ENCODE assay signal across 1 cellular context in genomic region chr2:96131152-96131817, GRCh38.
TF ChIP-seq lines count a peak whose summit lies in the region.

No MANE protein-coding gene starts in this region.

TF ChIP-seq in HepG2, 621 proteins besides CTCF, POLR2A, EP300 and RAD21:
- TF ChIP-seq, protein P1, sequence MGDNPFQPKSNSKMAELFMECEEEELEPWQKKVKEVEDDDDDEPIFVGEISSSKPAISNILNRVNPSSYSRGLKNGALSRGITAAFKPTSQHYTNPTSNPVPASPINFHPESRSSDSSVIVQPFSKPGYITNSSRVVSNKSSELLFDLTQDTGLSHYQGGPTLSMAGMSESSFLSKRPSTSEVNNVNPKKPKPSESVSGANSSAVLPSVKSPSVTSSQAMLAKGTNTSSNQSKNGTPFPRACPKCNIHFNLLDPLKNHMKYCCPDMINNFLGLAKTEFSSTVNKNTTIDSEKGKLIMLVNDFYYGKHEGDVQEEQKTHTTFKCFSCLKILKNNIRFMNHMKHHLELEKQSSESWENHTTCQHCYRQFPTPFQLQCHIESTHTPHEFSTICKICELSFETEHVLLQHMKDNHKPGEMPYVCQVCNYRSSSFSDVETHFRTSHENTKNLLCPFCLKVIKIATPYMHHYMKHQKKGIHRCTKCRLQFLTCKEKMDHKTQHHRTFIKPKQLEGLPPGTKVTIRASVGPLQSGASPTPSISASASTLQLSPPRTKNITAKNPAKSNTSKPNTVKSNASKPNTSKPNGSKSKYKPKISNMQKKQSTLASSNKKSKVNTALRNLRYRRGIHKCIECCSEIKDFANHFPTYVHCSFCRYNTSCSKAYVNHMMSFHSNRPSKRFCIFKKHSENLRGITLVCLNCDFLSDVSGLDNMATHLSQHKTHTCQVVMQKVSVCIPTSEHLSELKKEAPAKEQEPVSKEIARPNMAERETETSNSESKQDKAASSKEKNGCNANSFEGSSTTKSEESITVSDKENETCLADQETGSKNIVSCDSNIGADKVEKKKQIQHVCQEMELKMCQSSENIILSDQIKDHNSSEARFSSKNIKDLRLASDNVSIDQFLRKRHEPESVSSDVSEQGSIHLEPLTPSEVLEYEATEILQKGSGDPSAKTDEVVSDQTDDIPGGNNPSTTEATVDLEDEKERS (CRISPR knock-in tag; IDR thresholded peaks at IDR 0.05), result no peak
- TF ChIP-seq ZNF577 (CRISPR knock-in tag; IDR thresholded peaks at IDR 0.05; ENCODE audit: borderline replicate concordance, low read depth) (no peak), SMAD3 (CRISPR knock-in tag; IDR thresholded peaks at IDR 0.05) (no peak), JUND (CRISPR knock-in tag; IDR thresholded peaks at IDR 0.05) (no peak), ZNF354B (CRISPR knock-in tag; IDR thresholded peaks at IDR 0.05) (no peak), RFXANK (CRISPR knock-in tag; IDR thresholded peaks at IDR 0.05) (no peak), ZNF709 (CRISPR knock-in tag; IDR thresholded peaks at IDR 0.05) (no peak), MIER2 (CRISPR knock-in tag; IDR thresholded peaks at IDR 0.05) (no peak), RELA (CRISPR knock-in tag; IDR thresholded peaks at IDR 0.05) (no peak), ZBTB49 (CRISPR knock-in tag; IDR thresholded peaks at IDR 0.05; ENCODE audit: borderline replicate concordance) (no peak), ZBTB42 (CRISPR knock-in tag; IDR thresholded peaks at IDR 0.05) (no peak), ZFP36 (IDR thresholded peaks at IDR 0.05; ENCODE audit: borderline replicate concordance, low read depth, low read length, partially characterized antibody) (no peak), ATF4 (CRISPR knock-in tag; IDR thresholded peaks at IDR 0.05) (no peak), AHR (CRISPR knock-in tag; IDR thresholded peaks at IDR 0.05) (no peak), CAMTA2 (CRISPR knock-in tag; IDR thresholded peaks at IDR 0.05; ENCODE audit: borderline replicate concordance) (no peak)
- TF ChIP-seq, protein P2, sequence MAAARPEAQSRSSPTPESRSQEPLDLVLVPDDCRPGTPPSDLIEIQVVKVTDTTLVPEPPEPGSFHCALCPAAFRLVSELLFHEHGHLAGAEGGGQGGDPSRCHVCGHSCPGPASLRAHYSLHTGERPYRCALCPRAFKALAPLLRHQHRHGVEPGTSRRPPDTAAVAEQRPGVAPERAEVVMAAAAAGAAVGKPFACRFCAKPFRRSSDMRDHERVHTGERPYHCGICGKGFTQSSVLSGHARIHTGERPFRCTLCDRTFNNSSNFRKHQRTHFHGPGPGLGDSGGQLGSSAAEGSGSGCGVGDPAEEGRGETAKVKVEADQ (CRISPR knock-in tag; IDR thresholded peaks at IDR 0.05; ENCODE audit: borderline replicate concordance), result no peak
- TF ChIP-seq, protein P3, sequence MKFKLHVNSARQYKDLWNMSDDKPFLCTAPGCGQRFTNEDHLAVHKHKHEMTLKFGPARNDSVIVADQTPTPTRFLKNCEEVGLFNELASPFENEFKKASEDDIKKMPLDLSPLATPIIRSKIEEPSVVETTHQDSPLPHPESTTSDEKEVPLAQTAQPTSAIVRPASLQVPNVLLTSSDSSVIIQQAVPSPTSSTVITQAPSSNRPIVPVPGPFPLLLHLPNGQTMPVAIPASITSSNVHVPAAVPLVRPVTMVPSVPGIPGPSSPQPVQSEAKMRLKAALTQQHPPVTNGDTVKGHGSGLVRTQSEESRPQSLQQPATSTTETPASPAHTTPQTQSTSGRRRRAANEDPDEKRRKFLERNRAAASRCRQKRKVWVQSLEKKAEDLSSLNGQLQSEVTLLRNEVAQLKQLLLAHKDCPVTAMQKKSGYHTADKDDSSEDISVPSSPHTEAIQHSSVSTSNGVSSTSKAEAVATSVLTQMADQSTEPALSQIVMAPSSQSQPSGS (CRISPR knock-in tag; IDR thresholded peaks at IDR 0.05), result no peak
- TF ChIP-seq, protein P4, sequence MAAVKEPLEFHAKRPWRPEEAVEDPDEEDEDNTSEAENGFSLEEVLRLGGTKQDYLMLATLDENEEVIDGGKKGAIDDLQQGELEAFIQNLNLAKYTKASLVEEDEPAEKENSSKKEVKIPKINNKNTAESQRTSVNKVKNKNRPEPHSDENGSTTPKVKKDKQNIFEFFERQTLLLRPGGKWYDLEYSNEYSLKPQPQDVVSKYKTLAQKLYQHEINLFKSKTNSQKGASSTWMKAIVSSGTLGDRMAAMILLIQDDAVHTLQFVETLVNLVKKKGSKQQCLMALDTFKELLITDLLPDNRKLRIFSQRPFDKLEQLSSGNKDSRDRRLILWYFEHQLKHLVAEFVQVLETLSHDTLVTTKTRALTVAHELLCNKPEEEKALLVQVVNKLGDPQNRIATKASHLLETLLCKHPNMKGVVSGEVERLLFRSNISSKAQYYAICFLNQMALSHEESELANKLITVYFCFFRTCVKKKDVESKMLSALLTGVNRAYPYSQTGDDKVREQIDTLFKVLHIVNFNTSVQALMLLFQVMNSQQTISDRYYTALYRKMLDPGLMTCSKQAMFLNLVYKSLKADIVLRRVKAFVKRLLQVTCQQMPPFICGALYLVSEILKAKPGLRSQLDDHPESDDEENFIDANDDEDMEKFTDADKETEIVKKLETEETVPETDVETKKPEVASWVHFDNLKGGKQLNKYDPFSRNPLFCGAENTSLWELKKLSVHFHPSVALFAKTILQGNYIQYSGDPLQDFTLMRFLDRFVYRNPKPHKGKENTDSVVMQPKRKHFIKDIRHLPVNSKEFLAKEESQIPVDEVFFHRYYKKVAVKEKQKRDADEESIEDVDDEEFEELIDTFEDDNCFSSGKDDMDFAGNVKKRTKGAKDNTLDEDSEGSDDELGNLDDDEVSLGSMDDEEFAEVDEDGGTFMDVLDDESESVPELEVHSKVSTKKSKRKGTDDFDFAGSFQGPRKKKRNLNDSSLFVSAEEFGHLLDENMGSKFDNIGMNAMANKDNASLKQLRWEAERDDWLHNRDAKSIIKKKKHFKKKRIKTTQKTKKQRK (IDR thresholded peaks at IDR 0.05; ENCODE audit: low read length), result no peak
- TF ChIP-seq, protein P5, sequence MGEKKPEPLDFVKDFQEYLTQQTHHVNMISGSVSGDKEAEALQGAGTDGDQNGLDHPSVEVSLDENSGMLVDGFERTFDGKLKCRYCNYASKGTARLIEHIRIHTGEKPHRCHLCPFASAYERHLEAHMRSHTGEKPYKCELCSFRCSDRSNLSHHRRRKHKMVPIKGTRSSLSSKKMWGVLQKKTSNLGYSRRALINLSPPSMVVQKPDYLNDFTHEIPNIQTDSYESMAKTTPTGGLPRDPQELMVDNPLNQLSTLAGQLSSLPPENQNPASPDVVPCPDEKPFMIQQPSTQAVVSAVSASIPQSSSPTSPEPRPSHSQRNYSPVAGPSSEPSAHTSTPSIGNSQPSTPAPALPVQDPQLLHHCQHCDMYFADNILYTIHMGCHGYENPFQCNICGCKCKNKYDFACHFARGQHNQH (CRISPR knock-in tag; IDR thresholded peaks at IDR 0.05), result no peak
